ENCODE assay signal across 9 cellular contexts in genomic region chr10:15719062-15719898, GRCh38. TPM values are rescaled to one million over a fixed set of nuclear protein-coding genes. Genes with fewer than 3 reads are reported as not detected.
DNase-seq lines count a peak whose midpoint lies in the region; ATAC-seq and TF ChIP-seq lines count a peak whose summit lies in the region.
"Had no signal": no experiment of that assay in that cellular context is flagged by ENCODE, and none has a peak within 500 bp of the region (broad histone marks: within the 10 kb centered on the region; RNA-seq: fewer than 3 reads in every experiment).

No MANE protein-coding gene starts in this region.

- DNase-seq in GM13977 (ENCODE audit: low spot score) (peak; percentile 26), amniotic stem cell (lab: John Stamatoyannopoulos, UW) (peak; percentile 45), sigmoid colon (no peak), DMS79 (lab: John Stamatoyannopoulos, UW) (no peak)
- DNase-seq in activated CD4-positive, alpha-beta T cell treated with anti-CD3 and anti-CD28 coated beads for 1 hour, result no peak

- no peak for TF ChIP-seq POLR2A in sigmoid colon (IDR thresholded peaks at IDR 0.05)

- TF ChIP-seq CTCF in GM13977 (IDR thresholded peaks at IDR 0.05; ENCODE audit: extremely low read depth, insufficient read depth, missing control alignments) (no peak), sigmoid colon (IDR thresholded peaks at IDR 0.05) (no peak)

- ATAC-seq in GM21723 (IDR thresholded peaks at IDR 0.05; ENCODE audit: unreplicated experiment) (no peak), GM18502 (IDR thresholded peaks at IDR 0.05; ENCODE audit: poor library complexity, unreplicated experiment) (no peak)

- in situ Hi-C loops in GM13977 (cut with MboI; ENCODE audit: low pct_unique_long_range_greater_than_20kb, low sequenced_read_pairs, unreplicated experiment), result no loop called here

- peaks cover 0 to 18% (median 18%) of the 10 kb centered on the region in 4 donors for H3K4me1 ChIP-seq in sigmoid colon

- no peaks in the 10 kb centered on the region for H3K36me3 ChIP-seq in sigmoid colon

- 2 to 5% methylated on average over 66 of the region's 66 CpGs for WGBS in sigmoid colon, 2 donors

- H3K4me3 ChIP-seq in iPS-11a (ENCODE audit: low read depth, low read length) (peak overlapping the region; percentile 40), sigmoid colon (peak overlapping the region; percentile 22 to 53 (median 50))

- intact Hi-C loops in sigmoid colon (cut with DNase I), result no loop called here

- H3K27ac ChIP-seq in sigmoid colon, result peak overlapping the region in 2 of 4 donors; percentile 36 to 70

- H3K9me3 ChIP-seq in sigmoid colon, result no peaks in the 10 kb centered on the region

- no peak for TF ChIP-seq EP300 in sigmoid colon (IDR thresholded peaks at IDR 0.05)

- H3K27me3 ChIP-seq in sigmoid colon, result peaks cover 9 to 42% (median 22%) of the 10 kb centered on the region in 3 donors

RNA-seq across cellular contexts. Expression of gene ITGA8, which starts 0.4 kb away (rescaled TPM):
- total RNA-seq in sigmoid colon, result 1 to 10 TPM in 2 of 4 donors, under 1 TPM in 2; 0.66 to 5.7 (median 1.5) TPM
- polyA plus RNA-seq in sigmoid colon, result 1 to 10 TPM in 1 of 3 donors, under 1 TPM in 2; 0.46 to 1.7 (median 0.60) TPM
- total RNA-seq: SK-MEL-5 had no signal

Comparison
In these comparisons a context has a peak if more than half of its experiments do, and no peak if none do; other contexts are left out.
1. DNase-seq: peak in GM13977 (single experiment) and amniotic stem cell (single experiment); none in sigmoid colon (single experiment), DMS79 (single experiment) and activated CD4-positive, alpha-beta T cell treated with anti-CD3 and anti-CD28 coated beads for 1 hour (single experiment).